In genomic region chr12:49188916-49189367, GRCh38 we compare ENCODE assay signal across 8 cellular contexts. TPM values are rescaled to one million over a fixed set of nuclear protein-coding genes. Genes with fewer than 3 reads are reported as not detected.
DNase-seq lines count a peak whose midpoint lies in the region; ATAC-seq and TF ChIP-seq lines count a peak whose summit lies in the region.

Gene TUBA1A, minus strand, starts transcription at chr12:49189080. Its CDS starts 101 bp downstream, at chr12:49188979.

- H3K27ac ChIP-seq in adrenal gland: peak within 1 kb of the TSS; percentile 73 to 98 (median 90)
- peak within 1 kb of the TSS; percentile 90 to 100 (median 98) for H3K27ac ChIP-seq in heart left ventricle
- peak within 1 kb of the TSS; percentile 97 for H3K27ac ChIP-seq in upper lobe of right lung

- TF ChIP-seq POLR2A in adrenal gland (IDR thresholded peaks at IDR 0.05) (peak; percentile 93 to 95), heart left ventricle (IDR thresholded peaks at IDR 0.05) (peak; percentile 27 to 93)

- intact Hi-C loops in adrenal gland (cut with DNase I): loop anchor here (5.0 to 10.0 kb wide), 4 partner anchors 43 to 57 kb away; partner anchors contain the start of gene TUBA1B (in 2 of the 2)
- intact Hi-C loops in heart left ventricle (cut with DNase I): loop anchor here in 9 of 10 donors (1.0 to 5.0 kb wide), 9 partner anchors 43 to 127 kb away; partner anchors contain the start of genes TUBA1B (in 7 of the 9) and KMT2D (in 1 of the 9)
- intact Hi-C loops in posterior cingulate gyrus (cut with DNase I): no loop called here
- intact Hi-C loops in upper lobe of right lung (cut with DNase I): no loop called here

- H3K27me3 ChIP-seq in adrenal gland: no peaks in the 10 kb centered on the region
- H3K27me3 ChIP-seq in heart left ventricle: no peaks in the 10 kb centered on the region
- H3K27me3 ChIP-seq in upper lobe of right lung: no peaks in the 10 kb centered on the region

- peak; percentile 95 for ATAC-seq in HG02759 (IDR thresholded peaks at IDR 0.05; ENCODE audit: unreplicated experiment)
- ATAC-seq in heart left ventricle: peak; percentile 91 to 95 (median 93)
- ATAC-seq in upper lobe of right lung: peak; percentile 93

- H3K9me3 ChIP-seq in adrenal gland (replicated peaks in 1 of 3) (no peaks in the 10 kb centered on the region), heart left ventricle (no peaks in the 10 kb centered on the region), upper lobe of right lung (no peaks in the 10 kb centered on the region)

- peak within 1 kb of the TSS; percentile 74 for H3K4me3 ChIP-seq in GM12865 (ENCODE audit: low read depth, low read length)
- peak within 1 kb of the TSS; percentile 25 to 99 (median 63) for H3K4me3 ChIP-seq in adrenal gland
- H3K4me3 ChIP-seq in heart left ventricle: peak within 1 kb of the TSS; percentile 43 to 98 (median 88)
- H3K4me3 ChIP-seq in upper lobe of right lung: peak within 1 kb of the TSS; percentile 67

- DNase-seq in GM12865 (ENCODE audit: low read depth) (peak; percentile 98), NCI-H1417 (lab: John Stamatoyannopoulos, UW) (peak; percentile 99 to 100 (median 99)), T follicular helper cell (ENCODE audit: low read depth) (peak; percentile 95), adrenal gland (peak; percentile 89 to 99 (median 95)), heart left ventricle (peak; percentile 93 to 96 (median 95)), posterior cingulate gyrus (peak; percentile 96 to 100 (median 98)), upper lobe of right lung (peak; percentile 91)

- peaks cover 9 to 19% of the 10 kb centered on the region in 2 donors for H3K4me1 ChIP-seq in adrenal gland (replicated peaks in 1 of 2)
- peaks cover 0 to 32% (median 17%) of the 10 kb centered on the region in 12 donors for H3K4me1 ChIP-seq in heart left ventricle
- H3K4me1 ChIP-seq in upper lobe of right lung: peaks cover 15% of the 10 kb centered on the region

- 0 to 1% (median 0%) methylated on average over 9 to 26 of the region's 26 CpGs for WGBS in adrenal gland, 4 donors
- WGBS in heart left ventricle, 4 donors: 0 to 1% (median 1%) methylated on average over 17 to 26 of the region's 26 CpGs

- TF ChIP-seq CTCF in GM12865 (IDR thresholded peaks at IDR 0.05; ENCODE audit: insufficient read depth, low read depth, low read length, missing control alignments): no peak
- TF ChIP-seq CTCF in adrenal gland (IDR thresholded peaks at IDR 0.05): no peak
- no peak for TF ChIP-seq CTCF in heart left ventricle (IDR thresholded peaks at IDR 0.05)
- TF ChIP-seq CTCF in upper lobe of right lung (IDR thresholded peaks at IDR 0.05): no peak

- H3K36me3 ChIP-seq in adrenal gland (replicated peaks in 1 of 2) (peaks cover 0 to 19% of the 10 kb centered on the region in 2 donors), heart left ventricle (peaks cover 0 to 31% (median 26%) of the 10 kb centered on the region in 9 donors), upper lobe of right lung (peaks cover 27% of the 10 kb centered on the region)

RNA-seq across cellular contexts. Expression of gene TUBA1A, which starts in this region (rescaled TPM):
- 100 to 1,000 TPM in 6 of 8 donors, 10 to 100 TPM in 2; 59.1 to 227 (median 144) TPM for total RNA-seq in adrenal gland
- 100 to 1,000 TPM in 1 of 3 donors, 10 to 100 TPM in 2; 64.7 to 235 (median 81.1) TPM for polyA plus RNA-seq in adrenal gland
- total RNA-seq in heart left ventricle: 100 to 1,000 TPM; 122 to 280 (median 184) TPM
- polyA plus RNA-seq in heart left ventricle: 100 to 1,000 TPM in 1 of 2 donors, 10 to 100 TPM in 1; 71.5 to 238 TPM
- total RNA-seq in upper lobe of right lung: 90.8 TPM

Comparison
In these comparisons a context has a peak if more than half of its experiments do, and no peak if none do; other contexts are left out.
1. Peak in every context shown above with its lines: DNase-seq, ATAC-seq, H3K4me3 ChIP-seq and H3K27ac ChIP-seq.
2. intact Hi-C loops: an anchor here in adrenal gland (5.0 to 10.0 kb wide) and heart left ventricle (1.0 to 5.0 kb wide); none called in posterior cingulate gyrus and upper lobe of right lung.